In the genomic region with DNA sequence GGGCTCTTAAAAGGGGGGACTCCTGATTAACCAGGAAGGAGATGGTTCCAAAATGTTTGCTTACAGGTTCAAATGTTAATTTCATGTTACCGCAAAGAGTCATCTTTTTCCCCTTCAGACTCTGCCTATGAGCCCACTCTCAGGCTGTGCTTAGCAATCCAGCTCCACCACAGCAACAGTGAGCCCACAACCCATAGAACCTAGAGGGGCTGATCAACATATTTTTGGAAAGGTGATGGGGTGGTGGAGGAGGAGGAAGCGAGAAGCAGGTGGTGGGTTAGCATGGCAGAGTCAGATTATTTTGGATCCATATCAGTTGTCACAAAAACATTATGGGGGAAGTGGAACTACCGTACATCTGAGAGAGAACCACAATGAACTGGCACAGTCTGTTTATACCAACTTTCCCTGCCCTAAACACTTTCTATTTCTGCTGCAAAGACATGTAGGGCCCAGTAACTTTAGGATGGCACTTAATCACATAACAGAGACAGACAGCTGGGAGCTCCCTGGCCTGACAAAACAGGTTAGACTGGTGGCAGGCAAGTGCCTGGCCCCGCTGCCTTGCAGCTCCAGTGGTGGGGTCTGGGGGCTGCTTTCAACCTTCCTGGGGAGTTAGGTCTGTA, we compare ENCODE assay signal across 12 cellular contexts. TPM values are rescaled to one million over a fixed set of nuclear protein-coding genes. Genes with fewer than 3 reads are reported as not detected.
DNase-seq lines count a peak whose midpoint lies in the region; ATAC-seq and TF ChIP-seq lines count a peak whose summit lies in the region.
"Had no signal": no experiment of that assay in that cellular context is flagged by ENCODE, and none has a peak within 500 bp of the region (broad histone marks: within the 10 kb centered on the region; RNA-seq: fewer than 3 reads in every experiment).

No MANE protein-coding gene starts in this region.

- DNase-seq in NCI-H510A treated with DMSO at 0.1 percent for 48 hours (lab: John Stamatoyannopoulos, UW) (peak; percentile 39), NCI-H510A (lab: John Stamatoyannopoulos, UW) (no peak), IMR-90 (no peak), ovary (no peak), NCI-H1417 treated with DMSO at 0.1 percent for 48 hours (lab: John Stamatoyannopoulos, UW) (no peak), H7 (no peak)
- DNase-seq in stimulated activated effector memory CD8-positive, alpha-beta T cell treated with anti-CD3 and anti-CD28 coated beads, Interleukin-12 subunit alpha, Interleukin-12 subunit beta, amount 100 ng/mL, for 72 hours (ENCODE audit: low spot score in 2 of 2): no peak
- DNase-seq: activated naive CD4-positive, alpha-beta T cell treated with Interleukin-2 at 50 U/mL for 16 hours; Right ventricle myocardium superior had no signal

- H3K4me1 ChIP-seq in IMR-90 (ENCODE audit: control insufficient read depth, insufficient read depth, low read length): peaks cover 5% of the 10 kb centered on the region
- peaks cover 2% of the 10 kb centered on the region for H3K4me1 ChIP-seq in ovary (ENCODE audit: insufficient read depth)

- no peak overlapping the region for H3K4ac ChIP-seq in IMR-90 (ENCODE audit: low read depth, low read length)

- H2BK120ac ChIP-seq in IMR-90 (ENCODE audit: low read depth, low read length): no peak overlapping the region

- no peak for ATAC-seq in IMR-90 (ENCODE audit: low read depth)
- no peak for ATAC-seq in stimulated activated effector memory CD8-positive, alpha-beta T cell treated with anti-CD3 and anti-CD28 coated beads, Interleukin-12 subunit alpha, Interleukin-12 subunit beta, amount 100 ng/mL, for 72 hours
- ATAC-seq: activated CD4-positive, CD25-positive, alpha-beta regulatory T cell treated with anti-CD3 and anti-CD28 coated beads, Interleukin-2, amount 50 U/mL, for 24 hours had no signal

- no peak overlapping the region for H3K56ac ChIP-seq in IMR-90 (ENCODE audit: extremely low read depth, insufficient read depth, low read length)

- no peak overlapping the region for H4K8ac ChIP-seq in IMR-90 (ENCODE audit: low read depth in 2 of 2, low read length in 2 of 2)

- H3K79me1 ChIP-seq in IMR-90 (ENCODE audit: low read depth in 1 of 2, low read length in 2 of 2): peaks cover 5 to 21% of the 10 kb centered on the region in 2 experiments; a peak in 2 of 4 replicates

- H3K4me1 Mint-ChIP-seq in stimulated activated effector memory CD8-positive, alpha-beta T cell treated with anti-CD3 and anti-CD28 coated beads, Interleukin-12 subunit alpha, Interleukin-12 subunit beta, amount 100 ng/mL, for 72 hours: peaks cover 12% of the 10 kb centered on the region

- H3K9me1 ChIP-seq in IMR-90 (ENCODE audit: insufficient read depth, low read length): peaks cover 3% of the 10 kb centered on the region; the same call in 1 of the 2 replicates

- no peak for TF ChIP-seq RAD21 in IMR-90 (IDR thresholded peaks at IDR 0.05; ENCODE audit: low read length)

- H4K91ac ChIP-seq in IMR-90 (ENCODE audit: insufficient read depth, low read depth, low read length): no peak overlapping the region

- no peak overlapping the region for H2BK15ac ChIP-seq in IMR-90 (ENCODE audit: low read depth, low read length)

- H2AK9ac ChIP-seq in IMR-90 (replicated peaks; ENCODE audit: low read depth, low read length, poor library complexity): no peak overlapping the region

- no peak overlapping the region for H3K27ac Mint-ChIP-seq in stimulated activated effector memory CD8-positive, alpha-beta T cell treated with anti-CD3 and anti-CD28 coated beads, Interleukin-12 subunit alpha, Interleukin-12 subunit beta, amount 100 ng/mL, for 72 hours

- no peaks in the 10 kb centered on the region for H3K27me3 ChIP-seq in IMR-90 (ENCODE audit: control insufficient read depth, insufficient read depth, low read length)
- no peaks in the 10 kb centered on the region for H3K27me3 ChIP-seq in ovary
- no peaks in the 10 kb centered on the region for H3K27me3 ChIP-seq in H7 (ENCODE audit: control insufficient read depth, insufficient read depth, low read length)
- H3K27me3 ChIP-seq: esophagus muscularis mucosa had no signal

- in situ Hi-C loops in IMR-90 (cut with MboI; ENCODE audit: low sequenced_read_pairs): no loop called here

- H2BK5ac ChIP-seq in IMR-90 (ENCODE audit: low read depth, low read length, poor library complexity, severe bottlenecking): no peak overlapping the region

- no peak overlapping the region for H3K27ac ChIP-seq in IMR-90 (ENCODE audit: insufficient read depth, low read length)
- H3K27ac ChIP-seq in VCaP: peak overlapping the region; percentile 51
- H3K27ac ChIP-seq in ovary: no peak overlapping the region
- H3K27ac ChIP-seq: esophagus muscularis mucosa had no signal

- 0 out of 2 replicates have a peak overlapping the region, but pooled peaks have one; percentile 14 for H4K5ac ChIP-seq in IMR-90 (ENCODE audit: low read depth, low read length)

- H2AK5ac ChIP-seq in IMR-90 (ENCODE audit: low read depth, low read length): no peak overlapping the region

- H3K4me3 Mint-ChIP-seq in stimulated activated effector memory CD8-positive, alpha-beta T cell treated with anti-CD3 and anti-CD28 coated beads, Interleukin-12 subunit alpha, Interleukin-12 subunit beta, amount 100 ng/mL, for 72 hours: peak overlapping the region; percentile 22

- H3K36me3 Mint-ChIP-seq in stimulated activated effector memory CD8-positive, alpha-beta T cell treated with anti-CD3 and anti-CD28 coated beads, Interleukin-12 subunit alpha, Interleukin-12 subunit beta, amount 100 ng/mL, for 72 hours: peaks cover 6% of the 10 kb centered on the region

- TF ChIP-seq EP300 in ovary (IDR thresholded peaks at IDR 0.05): no peak

- no peak overlapping the region for H2BK20ac ChIP-seq in IMR-90 (ENCODE audit: low read depth, low read length)

- H3K36me3 ChIP-seq in IMR-90 (ENCODE audit: control insufficient read depth, insufficient read depth, low read length) (no peaks in the 10 kb centered on the region), ovary (no peaks in the 10 kb centered on the region), H7 (replicated peaks; ENCODE audit: control insufficient read depth, insufficient read depth, low read length) (no peaks in the 10 kb centered on the region)
- H3K36me3 ChIP-seq: esophagus muscularis mucosa had no signal

- no CpG with 5 or more reads among the region's 4 CpGs for WGBS in IMR-90 (ENCODE audit: extremely low coverage in 2 of 2, insufficient read length in 1 of 2), 2 experiments
- 60 to 80% (median 76%) methylated on average over 4 of the region's 4 CpGs for WGBS in ovary, 3 donors

- H3K9me3 Mint-ChIP-seq in stimulated activated effector memory CD8-positive, alpha-beta T cell treated with anti-CD3 and anti-CD28 coated beads, Interleukin-12 subunit alpha, Interleukin-12 subunit beta, amount 100 ng/mL, for 72 hours: no peaks in the 10 kb centered on the region

- no TSS peak for BruUV-seq in IMR-90 (replicated peaks; lab: Mats Ljungman, UMichigan)

- no peak overlapping the region for H3K23ac ChIP-seq in IMR-90 (ENCODE audit: low read depth, low read length)

- no peak overlapping the region for H3K18ac ChIP-seq in IMR-90 (ENCODE audit: low read depth, low read length)

- intact Hi-C loops in IMR-90 (cut with micrococcal nuclease): loop anchor here (5.0 to 10.0 kb wide), 3 partner anchors 160 to 338 kb away; partner anchors contain the start of gene JADE3
- intact Hi-C loops in ovary (cut with DNase I): loop anchor here in 2 of 4 donors (5.0 to 10.0 kb wide), 2 partner anchors 43 to 280 kb away; no protein-coding TSS in a partner anchor

- POLR2A ChIA-PET in IMR-90 (lab: Charles Lee; ENCODE audit: unreplicated experiment): no interaction called here

- CTCF ChIA-PET in IMR-90 (lab: Yijun Ruan, JAX): no interaction called here

- no peak overlapping the region for H3K14ac ChIP-seq in IMR-90 (replicated peaks; ENCODE audit: low read depth, low read length)

- TF ChIP-seq POLR2A in IMR-90 (IDR thresholded peaks at IDR 0.05; ENCODE audit: low read depth, low read length) (no peak), ovary (IDR thresholded peaks at IDR 0.05) (no peak)

- H4K20me1 ChIP-seq in IMR-90 (ENCODE audit: insufficient read depth, low read length): no peaks in the 10 kb centered on the region; the same call in 1 of the 2 replicates

- no peak overlapping the region; the same call in 1 of the 2 replicates for H3K4me2 ChIP-seq in IMR-90 (ENCODE audit: low read depth, low read length)

- no peak overlapping the region for H3K9ac ChIP-seq in IMR-90 (ENCODE audit: low read depth, low read length)

- H3K9me3 ChIP-seq in IMR-90 (ENCODE audit: control insufficient read depth, insufficient read depth, low read length) (no peaks in the 10 kb centered on the region), ovary (no peaks in the 10 kb centered on the region)
- H3K9me3 ChIP-seq: esophagus muscularis mucosa had no signal

- dilution Hi-C loops in IMR-90 (cut with HindIII; ENCODE audit: low sequenced_read_pairs, unreplicated experiment): no loop called here

- TF ChIP-seq CTCF in IMR-90 (conservative IDR thresholded peaks at IDR 0.05; ENCODE audit: low read depth, low read length): no peak
- no peak for TF ChIP-seq CTCF in VCaP (conservative IDR thresholded peaks at IDR 0.05)
- no peak for TF ChIP-seq CTCF in ovary (IDR thresholded peaks at IDR 0.05)

- no peak overlapping the region for H2AFZ ChIP-seq in IMR-90 (replicated peaks; ENCODE audit: low read length, poor library complexity)

- no peak overlapping the region for H3K4me3 ChIP-seq in IMR-90 (ENCODE audit: insufficient read depth, low read depth, low read length)
- H3K4me3 ChIP-seq in ovary: no peak overlapping the region
- H3K4me3 ChIP-seq in H7 (ENCODE audit: insufficient read depth, low read depth, low read length): no peak overlapping the region
- H3K4me3 ChIP-seq: esophagus muscularis mucosa had no signal

TF ChIP-seq in IMR-90, 13 proteins besides CTCF, POLR2A, EP300 and RAD21 (continues in another document):
- TF ChIP-seq ELK1 (IDR thresholded peaks at IDR 0.05; ENCODE audit: borderline replicate concordance, low read depth, low read length): no peak

RNA-seq across cellular contexts. Expression of gene SLC9A7, which starts 4.4 kb away (rescaled TPM):
- total RNA-seq in IMR-90 (2012; rRNA removed): 67.5 and 76.4 TPM in 2 replicates
- polyA plus RNA-seq in IMR-90 (2012; rRNA removed): 14.4 and 14.7 TPM in 2 replicates
- 12.7 and 15.1 TPM in 2 replicates for polyA plus RNA-seq in IMR-90 (2012; cell fraction: cytosol; rRNA removed)
- 11.9 and 17.9 TPM in 2 replicates for polyA plus RNA-seq in IMR-90 (2012; cell fraction: nucleus; rRNA removed; ENCODE audit: low replicate concordance)
- total RNA-seq in ovary: 10 to 100 TPM in 4 of 7 donors, 1 to 10 TPM in 3; 7.9 to 22.3 (median 10.8) TPM
- polyA plus RNA-seq in ovary: 1 to 10 TPM; 2.2 to 6.1 TPM
- 31.1 and 38.6 TPM in 2 replicates for total RNA-seq in H7 (2014; rRNA removed; shearing (Covaris generic))
